Comparison of ENCODE assay signal across 19 cellular contexts in genomic region chr22:50018608-50019291, GRCh38. TPM values are rescaled to one million over a fixed set of nuclear protein-coding genes. Genes with fewer than 3 reads are reported as not detected.
DNase-seq lines count a peak whose midpoint lies in the region; ATAC-seq and TF ChIP-seq lines count a peak whose summit lies in the region.
"Had no signal": no experiment of that assay in that cellular context is flagged by ENCODE, and none has a peak within 500 bp of the region (broad histone marks: within the 10 kb centered on the region; RNA-seq: fewer than 3 reads in every experiment).

No MANE protein-coding gene starts in this region.

- TF ChIP-seq CTCF in Loucy (conservative IDR thresholded peaks at IDR 0.05; ENCODE audit: low read length) (no peak), spleen (IDR thresholded peaks at IDR 0.05 in 8 of 11, conservative IDR thresholded peaks at IDR 0.05 in 3 of 11) (no peak), coronary artery (IDR thresholded peaks at IDR 0.05) (no peak)

- no peaks in the 10 kb centered on the region for H3K9me2 ChIP-seq in Loucy (replicated peaks; ENCODE audit: low read depth, low read length)

- H3K9me3 ChIP-seq in Loucy (ENCODE audit: insufficient read depth, low read depth, low read length) (no peaks in the 10 kb centered on the region), spleen (no peaks in the 10 kb centered on the region)
- H3K9me3 ChIP-seq: heart right ventricle had no signal

- WGBS in spleen, 5 donors, result 35 to 46% (median 45%) methylated on average over 11 of the region's 11 CpGs

- H3K4me3 ChIP-seq in Loucy (ENCODE audit: low read length, poor library complexity, severe bottlenecking) (peak overlapping the region; percentile 24), spleen (no peak overlapping the region), coronary artery (no peak overlapping the region)
- H3K4me3 ChIP-seq: heart right ventricle had no signal

- H3K4me1 ChIP-seq in Loucy (ENCODE audit: insufficient read depth, low read length, poor library complexity, severe bottlenecking) (peaks cover 9% of the 10 kb centered on the region), spleen (peaks cover 0 to 50% (median 34%) of the 10 kb centered on the region in 6 donors)

- peaks cover 6% of the 10 kb centered on the region for H3K4me1 Mint-ChIP-seq in activated naive CD8-positive, alpha-beta T cell (ENCODE audit: low read depth)
- H3K4me1 Mint-ChIP-seq: H9 had no signal

- H4K20me1 ChIP-seq in Loucy (ENCODE audit: insufficient read depth, low read length, poor library complexity, severe bottlenecking), result no peaks in the 10 kb centered on the region

- H3K27ac Mint-ChIP-seq in activated naive CD8-positive, alpha-beta T cell, result peak overlapping the region; percentile 93
- H3K27ac Mint-ChIP-seq: H9 had no signal

- H3K36me3 ChIP-seq in Loucy (ENCODE audit: insufficient read depth, low read length) (no peaks in the 10 kb centered on the region), spleen (no peaks in the 10 kb centered on the region)
- H3K36me3 ChIP-seq: brain microvascular endothelial cell, heart right ventricle had no signal

- H3K27ac ChIP-seq in spleen, result peak overlapping the region in 1 of 8 donors; percentile 52
- H3K27ac ChIP-seq in coronary artery, result no peak overlapping the region
- H3K27ac ChIP-seq: brain microvascular endothelial cell had no signal

- H3K27me3 ChIP-seq in Loucy (ENCODE audit: insufficient read depth, low read length, poor library complexity, severe bottlenecking), result no peaks in the 10 kb centered on the region
- H3K27me3 ChIP-seq in spleen (replicated peaks in 1 of 7), result peaks cover 2 to 49% (median 33%) of the 10 kb centered on the region in 7 donors

- no peak for TF ChIP-seq POLR2A in spleen (IDR thresholded peaks at IDR 0.05)

- peak overlapping the region; percentile 63 for H2AFZ ChIP-seq in Loucy (ENCODE audit: low read length)

- peak overlapping the region; percentile 8 for H3K9ac ChIP-seq in Loucy (ENCODE audit: low read depth, low read length, poor library complexity, severe bottlenecking)

- no peaks in the 10 kb centered on the region for H3K79me2 ChIP-seq in Loucy (ENCODE audit: insufficient read depth, low read length)

- H3K9me3 Mint-ChIP-seq in activated naive CD8-positive, alpha-beta T cell (ENCODE audit: low read depth), result no peaks in the 10 kb centered on the region
- H3K9me3 Mint-ChIP-seq: H9 had no signal

- peak; percentile 24 for DNase-seq in activated CD8-positive, alpha-beta memory T cell treated with anti-CD3 and anti-CD28 coated beads, Interleukin-2, amount 50 U/mL, for 4 hours
- no peak for DNase-seq in activated CD8-positive, alpha-beta memory T cell treated with anti-CD3 and anti-CD28 coated beads, Interleukin-2, amount 50 U/mL, for 48 hours
- DNase-seq in spleen (peak; percentile 10), coronary artery (ENCODE audit: low spot score) (no peak), COLO829 (ENCODE audit: low spot score) (no peak)
- DNase-seq: brain microvascular endothelial cell, H9, heart right ventricle, kidney, NCI-H2029 treated with DMSO at 0.1 percent for 48 hours, NCI-H82 had no signal

- H3K27me3 Mint-ChIP-seq in activated naive CD8-positive, alpha-beta T cell, result no peaks in the 10 kb centered on the region

- no peaks in the 10 kb centered on the region for H3K36me3 Mint-ChIP-seq in activated naive CD8-positive, alpha-beta T cell

- intact Hi-C loops in spleen (cut with DNase I; ENCODE audit: low total_unique reads), result no loop called here

- peak overlapping the region; percentile 55 for H3K4me3 Mint-ChIP-seq in activated naive CD8-positive, alpha-beta T cell
- H3K4me3 Mint-ChIP-seq: H9 had no signal

- ATAC-seq in GM18498 (IDR thresholded peaks at IDR 0.05; ENCODE audit: unreplicated experiment), result no peak
- ATAC-seq: heart right ventricle, Panc1 had no signal

- peak overlapping the region; percentile 56 for H3K4me2 ChIP-seq in Loucy (ENCODE audit: low read depth, low read length, poor library complexity, severe bottlenecking)

- H3F3A ChIP-seq in Loucy (ENCODE audit: low read depth), result no peaks in the 10 kb centered on the region; the same call in 1 of the 2 replicates

RNA-seq across cellular contexts. Expression of gene IL17REL, which starts 6.2 kb away (rescaled TPM):
- total RNA-seq in spleen, result 1 to 10 TPM in 2 of 7 donors, under 1 TPM in 5; 0.23 to 1.9 (median 0.94) TPM
- polyA plus RNA-seq in spleen, result 1 to 10 TPM in 1 of 3 donors, under 1 TPM in 2; 0.21 to 1.2 (median 0.33) TPM
- total RNA-seq: LHCN-M2, omental fat pad, urinary bladder had no signal
- polyA plus RNA-seq: fibroblast of lung, heart right ventricle had no signal

RNA-seq across cellular contexts. Expression of gene TTLL8, which starts 39.3 kb away (rescaled TPM):
- total RNA-seq in spleen, result not detected
- not detected for polyA plus RNA-seq in spleen
- total RNA-seq: fibroblast of lung, H9, heart right ventricle, kidney, LHCN-M2, omental fat pad, urinary bladder had no signal
- polyA plus RNA-seq: fibroblast of lung, heart right ventricle, urinary bladder had no signal

RNA-seq across cellular contexts. Expression of gene PIM3, which starts 58.2 kb away (rescaled TPM):
- total RNA-seq in spleen, result 100 to 1,000 TPM in 5 of 7 donors, 10 to 100 TPM in 2; 72.1 to 134 (median 109) TPM
- polyA plus RNA-seq in spleen, result 10 to 100 TPM; 49.5 to 84.4 (median 52.0) TPM

Comparison
In these comparisons a context has a peak if more than half of its experiments do, and no peak if none do; other contexts are left out.
1. DNase-seq: peak in activated CD8-positive, alpha-beta memory T cell treated with anti-CD3 and anti-CD28 coated beads, Interleukin-2, amount 50 U/mL, for 4 hours (single experiment) and spleen (single experiment); none in activated CD8-positive, alpha-beta memory T cell treated with anti-CD3 and anti-CD28 coated beads, Interleukin-2, amount 50 U/mL, for 48 hours (single experiment), coronary artery (single experiment) and COLO829 (single experiment).